ENCODE assay signal across 8 cellular contexts in the genomic region with DNA sequence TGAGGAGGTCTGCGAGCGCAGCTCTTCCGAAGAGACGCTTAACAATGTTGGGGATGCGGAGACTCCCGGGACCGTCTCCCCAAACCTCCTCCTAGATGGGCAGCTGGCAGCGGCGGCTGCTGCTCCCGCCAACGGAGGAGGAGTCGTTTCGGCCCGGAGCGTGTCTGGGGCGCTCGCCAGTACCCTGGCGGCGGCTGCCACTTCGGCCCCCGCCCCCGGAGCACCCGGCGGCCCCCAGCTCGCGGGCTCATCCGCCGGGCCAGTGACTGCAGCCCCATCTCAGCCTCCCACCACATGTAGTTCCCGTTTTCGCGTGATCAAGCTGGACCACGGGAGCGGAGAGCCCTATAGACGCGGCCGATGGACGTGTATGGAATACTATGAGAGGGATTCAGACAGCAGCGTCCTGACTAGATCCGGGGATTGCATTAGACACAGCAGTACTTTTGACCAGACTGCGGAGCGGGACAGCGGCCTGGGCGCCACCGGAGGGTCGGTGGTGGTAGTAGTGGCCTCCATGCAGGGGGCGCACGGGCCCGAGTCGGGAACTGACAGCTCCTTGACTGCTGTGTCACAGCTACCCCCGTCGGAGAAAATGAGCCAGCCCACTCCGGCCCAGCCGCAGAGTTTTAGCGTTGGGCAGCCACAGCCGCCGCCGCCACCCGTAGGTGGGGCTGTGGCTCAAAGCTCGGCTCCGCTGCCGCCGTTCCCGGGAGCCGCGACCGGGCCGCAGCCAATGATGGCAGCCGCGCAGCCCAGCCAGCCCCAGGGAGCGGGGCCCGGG. TPM values are rescaled to one million over a fixed set of nuclear protein-coding genes. Genes with fewer than 3 reads are reported as not detected.
DNase-seq lines count a peak whose midpoint lies in the region; ATAC-seq and TF ChIP-seq lines count a peak whose summit lies in the region.

No MANE protein-coding gene starts in this region.

- POLR2A ChIA-PET in RWPE1 (lab: Yijun Ruan, JAX; ENCODE audit: low non-redundant PET), result interaction anchor here (0.6 to 1.5 kb wide), 3 partner anchors 57 to 86 kb away, joined by 3 to 6 read pairs (median 4); no protein-coding TSS in a partner anchor

- peak overlapping the region; percentile 100 for H3K27ac ChIP-seq in RWPE1
- peak overlapping the region; percentile 99 to 100 (median 100) for H3K27ac ChIP-seq in tibial nerve

- peak in 1 of 2 donors; percentile 56 for TF ChIP-seq EP300 in tibial nerve (IDR thresholded peaks at IDR 0.05)

- H3K4me3 Mint-ChIP-seq in activated naive CD4-positive, alpha-beta T cell treated with anti-CD3 and anti-CD28 coated beads for 36 hours, result peak overlapping the region; percentile 77

- H3K9me3 ChIP-seq in tibial nerve, result no peaks in the 10 kb centered on the region

- peak; percentile 32 for ATAC-seq in GM19452 (IDR thresholded peaks at IDR 0.05; ENCODE audit: unreplicated experiment)
- ATAC-seq in omental fat pad (ENCODE audit: low FRiP score), result peak; percentile 56

- peaks cover 20% of the 10 kb centered on the region for H3K36me3 Mint-ChIP-seq in activated naive CD4-positive, alpha-beta T cell treated with anti-CD3 and anti-CD28 coated beads for 36 hours (ENCODE audit: low read depth)

- H3K27me3 ChIP-seq in tibial nerve, result no peaks in the 10 kb centered on the region

- intact Hi-C loops in activated naive CD4-positive, alpha-beta T cell treated with anti-CD3 and anti-CD28 coated beads for 36 hours (cut with micrococcal nuclease), result loop anchor here (1.0 to 10.0 kb wide), 8 partner anchors 86 to 1718 kb away; a partner anchor contains a TSS

- TF ChIP-seq POLR2A in tibial nerve (IDR thresholded peaks at IDR 0.05), result peak in 1 of 2 donors; percentile 31

- peaks cover 0 to 46% (median 16%) of the 10 kb centered on the region in 4 donors for H3K4me1 ChIP-seq in tibial nerve

- CTCF ChIA-PET in RWPE1 (lab: Yijun Ruan, JAX), result interaction anchor here (0.6 to 2.9 kb wide), 10 partner anchors 24 to 172 kb away, joined by 3 to 22 read pairs (median 4); no protein-coding TSS in a partner anchor
- CTCF ChIA-PET in activated naive CD4-positive, alpha-beta T cell treated with anti-CD3 and anti-CD28 coated beads for 36 hours (lab: Charles Lee), result interaction anchor here (0.9 to 5.6 kb wide), 7 partner anchors 21 to 183 kb away, joined by 3 to 40 read pairs (median 4); no protein-coding TSS in a partner anchor

- H3K4me3 ChIP-seq in tibial nerve, result peak overlapping the region; percentile 88 to 92 (median 91)

- H3K4me1 Mint-ChIP-seq in activated naive CD4-positive, alpha-beta T cell treated with anti-CD3 and anti-CD28 coated beads for 36 hours (ENCODE audit: low read depth), result peaks cover 34% of the 10 kb centered on the region

- WGBS in tibial nerve, 2 donors, result 1% methylated on average over 28 to 59 of the region's 71 CpGs

- no peaks in the 10 kb centered on the region for H3K9me3 Mint-ChIP-seq in activated naive CD4-positive, alpha-beta T cell treated with anti-CD3 and anti-CD28 coated beads for 36 hours

- peak overlapping the region; percentile 99 for H3K27ac Mint-ChIP-seq in activated naive CD4-positive, alpha-beta T cell treated with anti-CD3 and anti-CD28 coated beads for 36 hours

- no peaks in the 10 kb centered on the region for H3K27me3 Mint-ChIP-seq in activated naive CD4-positive, alpha-beta T cell treated with anti-CD3 and anti-CD28 coated beads for 36 hours (ENCODE audit: low read depth)

- DNase-seq in COLO829 (ENCODE audit: low spot score), result peak; percentile 28
- DNase-seq in HT-29 (ENCODE audit: low spot score), result peak; percentile 88
- DNase-seq in RWPE1 (ENCODE audit: low spot score), result peak; percentile 36
- peak; percentile 81 for DNase-seq in activated naive CD4-positive, alpha-beta T cell treated with anti-CD3 and anti-CD28 coated beads for 36 hours
- DNase-seq in globus pallidus (ENCODE audit: low spot score), result peak; percentile 80
- DNase-seq in omental fat pad (ENCODE audit: low spot score), result peak; percentile 34
- DNase-seq in tibial nerve (ENCODE audit: low spot score in 2 of 2), result peak; percentile 43 to 48

- no peaks in the 10 kb centered on the region for H3K36me3 ChIP-seq in tibial nerve

- peak; percentile 73 for TF ChIP-seq CTCF in RWPE1 (conservative IDR thresholded peaks at IDR 0.05; ENCODE audit: low read depth)
- no peak for TF ChIP-seq CTCF in omental fat pad (IDR thresholded peaks at IDR 0.05)
- TF ChIP-seq CTCF in tibial nerve (IDR thresholded peaks at IDR 0.05), result peak; percentile 47 to 72 (median 66)

RNA-seq across cellular contexts. Expression of a gene that starts 1.6 kb away (rescaled TPM):
- total RNA-seq in HT-29 (2014; rRNA removed; shearing (Covaris generic)), result 5.7 and 6.0 TPM in 2 replicates
- total RNA-seq in activated naive CD4-positive, alpha-beta T cell treated with anti-CD3 and anti-CD28 coated beads for 36 hours, result 10 to 100 TPM; 13.0 to 13.7 TPM
- total RNA-seq in omental fat pad, result 10 to 100 TPM; 15.8 to 66.2 (median 22.9) TPM
- 10 to 100 TPM; 12.5 to 15.9 (median 14.6) TPM for total RNA-seq in tibial nerve

Comparison
In these comparisons a context has a peak if more than half of its experiments do, and no peak if none do; other contexts are left out.
1. Peak in every context shown above with its lines: DNase-seq, ATAC-seq, H3K4me3 ChIP-seq and H3K27ac ChIP-seq.
2. DNase-seq: peak in every context shown above with its lines; median percentile 88 in HT-29; 81 in activated naive CD4-positive, alpha-beta T cell treated with anti-CD3 and anti-CD28 coated beads for 36 hours; 80 in globus pallidus; 46 in tibial nerve; 36 in RWPE1; 34 in omental fat pad; 28 in COLO829.
3. CTCF ChIP-seq: peak in RWPE1 (single experiment) and tibial nerve (5 of 5); none in omental fat pad (0 of 3).